Comparison of ENCODE assay signal across 8 cellular contexts in genomic region chr19:10111405-10111811, GRCh38. TPM values are rescaled to one million over a fixed set of nuclear protein-coding genes. Genes with fewer than 3 reads are reported as not detected.
DNase-seq lines count a peak whose midpoint lies in the region; ATAC-seq and TF ChIP-seq lines count a peak whose summit lies in the region.

TSS of gene P2RY11 (plus strand) at chr19:10111693. CDS start at chr19:10111722, 29 bp downstream.

- H2BK120ac ChIP-seq in H9 (ENCODE audit: low read depth, low read length, poor library complexity, severe bottlenecking) = no peak within 1 kb of the TSS

- CTCF ChIA-PET in activated CD8-positive, alpha-beta T cell treated with anti-CD3 and anti-CD28 coated beads for 36 hours (lab: Charles Lee) = interaction anchor here (0.7 to 8.9 kb wide), 5 partner anchors 10 to 84 kb away, joined by 3 to 128 read pairs (median 3); partner anchors contain the start of gene ANGPTL6

- no peak within 1 kb of the TSS for H2BK12ac ChIP-seq in H9 (ENCODE audit: insufficient read length, low read depth, low read length)

- H2BK20ac ChIP-seq in H9 (ENCODE audit: low read depth, low read length, poor library complexity, severe bottlenecking) = no peak within 1 kb of the TSS

- no peak within 1 kb of the TSS for H3K56ac ChIP-seq in H9 (ENCODE audit: insufficient read length, low read depth, low read length)

- H3K23me2 ChIP-seq in H9 (ENCODE audit: insufficient read length, low read depth, low read length, poor library complexity, severe bottlenecking) = peaks cover 7% of the 10 kb centered on the region

- no peaks in the 10 kb centered on the region for H3K79me1 ChIP-seq in H9 (ENCODE audit: insufficient read depth, low read depth, low read length, poor library complexity, severe bottlenecking)

- ATAC-seq in activated CD8-positive, alpha-beta T cell treated with anti-CD3 and anti-CD28 coated beads for 36 hours = peak; percentile 55

- H3K4me2 ChIP-seq in H9 (ENCODE audit: insufficient read depth, insufficient read length, low read length) = no peak within 1 kb of the TSS

- H4K20me1 ChIP-seq in H9 (ENCODE audit: control insufficient read depth, insufficient read depth, insufficient read length) = no peaks in the 10 kb centered on the region

- H3K23ac ChIP-seq in H9 (ENCODE audit: insufficient read length, low read depth, low read length) = no peak within 1 kb of the TSS

- H3K9ac ChIP-seq in H9 (ENCODE audit: extremely low read depth, insufficient read length, low read length) = no peak within 1 kb of the TSS

- H4K91ac ChIP-seq in H9 (ENCODE audit: insufficient read length, low read depth, low read length) = no peak within 1 kb of the TSS

- H3T11ph ChIP-seq in H9 (ENCODE audit: low read length) = no peak within 1 kb of the TSS

- no peak within 1 kb of the TSS for H2BK15ac ChIP-seq in H9 (ENCODE audit: low read depth, low read length)

- H4K8ac ChIP-seq in H9 (replicated peaks; ENCODE audit: insufficient read length, low read depth, low read length) = no peak within 1 kb of the TSS

- no peak within 1 kb of the TSS for H2AK5ac ChIP-seq in H9 (ENCODE audit: insufficient read length, low read length)

- no peak within 1 kb of the TSS for H4K5ac ChIP-seq in H9 (ENCODE audit: insufficient read length, low read depth, low read length)

- H3K4ac ChIP-seq in H9 (ENCODE audit: low read depth, low read length) = no peak within 1 kb of the TSS

- WGBS in H9 (ENCODE audit: extremely low coverage, insufficient read length, low lambda C conversion rate) = no CpG with 5 or more reads among the region's 8 CpGs

- peaks cover 39 to 79% (median 62%) of the 10 kb centered on the region in 3 experiments for H3K36me3 Mint-ChIP-seq in H9 (ENCODE audit: insufficient read depth in 1 of 3, low read depth in 3 of 3)
- peaks cover 79% of the 10 kb centered on the region for H3K36me3 Mint-ChIP-seq in activated CD8-positive, alpha-beta T cell treated with anti-CD3 and anti-CD28 coated beads for 36 hours (ENCODE audit: low read depth)

- H3K18ac ChIP-seq in H9 (ENCODE audit: insufficient read length, low read depth, low read length) = no peak within 1 kb of the TSS

- no peaks in the 10 kb centered on the region; the same call in 1 of the 2 replicates for H3K4me1 ChIP-seq in H9 (ENCODE audit: insufficient read depth, low read length)

- DNase-seq in Ammon's horn (ENCODE audit: low spot score) (peak; percentile 57), H9 (no peak), mesenteric fat pad (ENCODE audit: low spot score) (no peak), NCI-H1436 treated with DMSO at 0.1 percent for 48 hours (lab: John Stamatoyannopoulos, UW) (no peak), NCI-H2029 treated with DMSO at 0.1 percent for 48 hours (lab: John Stamatoyannopoulos, UW) (no peak), HPDE6-E6E7 (ENCODE audit: extremely low spot score) (no peak), cerebellar nuclear complex (lab: John Stamatoyannopoulos, UW) (no peak)
- peak; percentile 91 for DNase-seq in activated CD8-positive, alpha-beta T cell treated with anti-CD3 and anti-CD28 coated beads for 36 hours

- H3K27me3 Mint-ChIP-seq in H9 (ENCODE audit: low read depth) = no peaks in the 10 kb centered on the region; the same call in none of the 2 replicates
- no peaks in the 10 kb centered on the region for H3K27me3 Mint-ChIP-seq in activated CD8-positive, alpha-beta T cell treated with anti-CD3 and anti-CD28 coated beads for 36 hours

- H3K9me3 ChIP-seq in H9 (ENCODE audit: control insufficient read depth, low read depth, low read length) = no peaks in the 10 kb centered on the region

- H3K4me3 Mint-ChIP-seq in H9 = no peak within 1 kb of the TSS; a peak in 2 of 5 replicates
- H3K4me3 Mint-ChIP-seq in activated CD8-positive, alpha-beta T cell treated with anti-CD3 and anti-CD28 coated beads for 36 hours = peak within 1 kb of the TSS; percentile 97

- no peak for TF ChIP-seq CTCF in H9 (conservative IDR thresholded peaks at IDR 0.05)
- TF ChIP-seq CTCF in activated CD8-positive, alpha-beta T cell treated with anti-CD3 and anti-CD28 coated beads for 36 hours (IDR thresholded peaks at IDR 0.05) = no peak

- peaks cover 7% of the 10 kb centered on the region; the same call in 1 of the 2 replicates for H3K79me2 ChIP-seq in H9 (ENCODE audit: insufficient read depth, low read length)

- H2AFZ ChIP-seq in H9 (ENCODE audit: low read length) = no peak within 1 kb of the TSS

- peak within 1 kb of the TSS in 1 of 3 experiments; percentile 46; a peak in 3 of 7 replicates for H3K27ac Mint-ChIP-seq in H9
- H3K27ac Mint-ChIP-seq in activated CD8-positive, alpha-beta T cell treated with anti-CD3 and anti-CD28 coated beads for 36 hours = peak within 1 kb of the TSS; percentile 97

- peaks cover 7 to 14% of the 10 kb centered on the region in 2 experiments for H3K4me1 Mint-ChIP-seq in H9
- peaks cover 59% of the 10 kb centered on the region for H3K4me1 Mint-ChIP-seq in activated CD8-positive, alpha-beta T cell treated with anti-CD3 and anti-CD28 coated beads for 36 hours (ENCODE audit: low read depth)

- H3K14ac ChIP-seq in H9 (ENCODE audit: insufficient read depth, low read length) = no peak within 1 kb of the TSS; the same call in 1 of the 2 replicates

- intact Hi-C loops in activated CD8-positive, alpha-beta T cell treated with anti-CD3 and anti-CD28 coated beads for 36 hours (cut with micrococcal nuclease) = no loop called here

- H3K27ac ChIP-seq in H9 (ENCODE audit: insufficient read length, low read depth, low read length) = no peak within 1 kb of the TSS

- H3K9me3 Mint-ChIP-seq in H9 = no peaks in the 10 kb centered on the region; a peak in 1 of 5 replicates
- no peaks in the 10 kb centered on the region for H3K9me3 Mint-ChIP-seq in activated CD8-positive, alpha-beta T cell treated with anti-CD3 and anti-CD28 coated beads for 36 hours

- no peak within 1 kb of the TSS for H2BK5ac ChIP-seq in H9 (ENCODE audit: insufficient read length, low read length)

- H3K27me3 ChIP-seq in H9 (ENCODE audit: insufficient read depth, low read length) = no peaks in the 10 kb centered on the region

- POLR2A ChIA-PET in activated CD8-positive, alpha-beta T cell treated with anti-CD3 and anti-CD28 coated beads for 36 hours (lab: Charles Lee) = interaction anchor here (0.6 to 27.0 kb wide), 6 partner anchors 3 to 145 kb away, joined by 3 to 521 read pairs (median 4); partner anchors contain the start of genes ANGPTL6, DNMT1, EIF3G and P2RY11

RNA-seq across cellular contexts. Expression of gene P2RY11, which starts in this region (rescaled TPM):
- 60.6 and 63.7 TPM in 2 replicates for total RNA-seq in H9 (2021)
- 10 to 100 TPM; 59.0 to 62.1 TPM for total RNA-seq in activated CD8-positive, alpha-beta T cell treated with anti-CD3 and anti-CD28 coated beads for 36 hours
- 17.7 TPM for total RNA-seq in mesenteric fat pad

Comparison
In these comparisons a context has a peak if more than half of its experiments do, and no peak if none do; other contexts are left out.
1. DNase-seq: peak in Ammon's horn (single experiment) and activated CD8-positive, alpha-beta T cell treated with anti-CD3 and anti-CD28 coated beads for 36 hours (single experiment); none in H9 (single experiment), mesenteric fat pad (single experiment), NCI-H1436 treated with DMSO at 0.1 percent for 48 hours (single experiment), NCI-H2029 treated with DMSO at 0.1 percent for 48 hours (single experiment), HPDE6-E6E7 (single experiment) and cerebellar nuclear complex (0 of 2).